In the genomic region with DNA sequence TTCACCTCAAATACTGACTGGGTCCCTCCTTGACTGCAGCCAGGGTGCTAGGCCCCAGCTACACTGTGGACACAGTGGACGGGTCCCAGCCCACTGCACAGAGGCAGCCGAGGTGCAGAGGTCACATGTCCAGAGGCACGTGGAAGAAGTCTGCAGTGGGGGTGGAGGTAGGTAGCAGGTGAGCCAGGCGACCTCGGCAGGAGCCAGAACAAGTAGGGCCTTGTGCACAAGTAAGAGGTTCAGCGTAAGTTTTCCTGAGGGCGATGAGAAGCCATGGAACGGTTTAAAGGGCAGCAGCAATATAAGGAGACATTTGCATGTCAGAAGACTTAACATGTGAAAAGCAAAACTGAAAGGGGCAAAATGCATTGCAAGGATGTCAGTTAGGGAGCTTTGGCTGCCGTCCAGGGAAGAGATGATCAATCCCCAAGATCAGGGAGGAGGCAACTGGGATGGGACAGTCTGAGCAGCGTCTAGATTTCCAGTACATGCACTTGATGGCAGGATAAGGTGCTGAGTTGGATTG, we compare ENCODE assay signal across 1 cellular context.
TF ChIP-seq lines count a peak whose summit lies in the region.

No MANE protein-coding gene starts in this region.

TF ChIP-seq in HepG2, 621 proteins besides CTCF, POLR2A, EP300 and RAD21 (continued from another document and continues in another):
- TF ChIP-seq, protein P1, sequence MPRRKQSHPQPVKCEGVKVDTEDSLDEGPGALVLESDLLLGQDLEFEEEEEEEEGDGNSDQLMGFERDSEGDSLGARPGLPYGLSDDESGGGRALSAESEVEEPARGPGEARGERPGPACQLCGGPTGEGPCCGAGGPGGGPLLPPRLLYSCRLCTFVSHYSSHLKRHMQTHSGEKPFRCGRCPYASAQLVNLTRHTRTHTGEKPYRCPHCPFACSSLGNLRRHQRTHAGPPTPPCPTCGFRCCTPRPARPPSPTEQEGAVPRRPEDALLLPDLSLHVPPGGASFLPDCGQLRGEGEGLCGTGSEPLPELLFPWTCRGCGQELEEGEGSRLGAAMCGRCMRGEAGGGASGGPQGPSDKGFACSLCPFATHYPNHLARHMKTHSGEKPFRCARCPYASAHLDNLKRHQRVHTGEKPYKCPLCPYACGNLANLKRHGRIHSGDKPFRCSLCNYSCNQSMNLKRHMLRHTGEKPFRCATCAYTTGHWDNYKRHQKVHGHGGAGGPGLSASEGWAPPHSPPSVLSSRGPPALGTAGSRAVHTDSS (CRISPR knock-in tag; conservative IDR thresholded peaks at IDR 0.05): no peak
- TF ChIP-seq RELA (CRISPR knock-in tag; IDR thresholded peaks at IDR 0.05) (no peak), SP1 (IDR thresholded peaks at IDR 0.05) (no peak), SP1 (CRISPR knock-in tag; IDR thresholded peaks at IDR 0.05) (no peak), NFATC3 (CRISPR knock-in tag; IDR thresholded peaks at IDR 0.05) (no peak), FOXC1 (CRISPR knock-in tag; IDR thresholded peaks at IDR 0.05; ENCODE audit: borderline replicate concordance) (no peak), SRF (IDR thresholded peaks at IDR 0.05; ENCODE audit: low read depth, low read length) (no peak), ZSCAN21 (CRISPR knock-in tag; IDR thresholded peaks at IDR 0.05; ENCODE audit: borderline replicate concordance) (0 out of 2 replicates have a peak, but pooled peaks have one; percentile 47), ZNF841 (CRISPR knock-in tag; IDR thresholded peaks at IDR 0.05; ENCODE audit: borderline replicate concordance) (no peak), ZNF382 (CRISPR knock-in tag; IDR thresholded peaks at IDR 0.05; ENCODE audit: borderline replicate concordance) (no peak), JARID2 (CRISPR knock-in tag; IDR thresholded peaks at IDR 0.05; ENCODE audit: insufficient replicate concordance) (no peak), RFXAP (CRISPR knock-in tag; IDR thresholded peaks at IDR 0.05; ENCODE audit: borderline replicate concordance) (no peak), SRSF1 (optimal IDR thresholded peaks at IDR 0.05; ENCODE audit: low read depth, low read length) (no peak), RXRB (CRISPR knock-in tag; IDR thresholded peaks at IDR 0.05; ENCODE audit: borderline replicate concordance) (peak; percentile 32; the same call in 1 of the 2 replicates), MED8 (CRISPR knock-in tag; IDR thresholded peaks at IDR 0.05; ENCODE audit: insufficient replicate concordance) (no peak), ZNF709 (CRISPR knock-in tag; IDR thresholded peaks at IDR 0.05) (no peak; the same call in 1 of the 2 replicates), ZNF337 (CRISPR knock-in tag; IDR thresholded peaks at IDR 0.05; ENCODE audit: borderline replicate concordance, low read depth) (no peak), ZSCAN31 (CRISPR knock-in tag; IDR thresholded peaks at IDR 0.05; ENCODE audit: low read depth) (no peak), ZNF776 (CRISPR knock-in tag; IDR thresholded peaks at IDR 0.05) (no peak), KAT7 (CRISPR knock-in tag; IDR thresholded peaks at IDR 0.05; ENCODE audit: borderline replicate concordance) (no peak), RXRA (CRISPR knock-in tag; IDR thresholded peaks at IDR 0.05) (no peak), ZNF343 (CRISPR knock-in tag; IDR thresholded peaks at IDR 0.05) (no peak), SOX6 (IDR thresholded peaks at IDR 0.05) (no peak), SOX6 (CRISPR knock-in tag; IDR thresholded peaks at IDR 0.05) (peak; percentile 59; the same call in 1 of the 2 replicates), NPAS2 (CRISPR knock-in tag; IDR thresholded peaks at IDR 0.05; ENCODE audit: borderline replicate concordance) (no peak), ZNF335 (CRISPR knock-in tag; IDR thresholded peaks at IDR 0.05) (no peak), MYC (CRISPR knock-in tag; IDR thresholded peaks at IDR 0.05; ENCODE audit: borderline replicate concordance) (peak; percentile 59; the same call in 1 of the 2 replicates), FLYWCH1 (CRISPR knock-in tag; IDR thresholded peaks at IDR 0.05) (no peak), ARNT (IDR thresholded peaks at IDR 0.05) (no peak), YY1 (IDR thresholded peaks at IDR 0.05; ENCODE audit: insufficient read depth, insufficient replicate concordance, low read depth, low read length) (no peak)
- TF ChIP-seq, protein P2, sequence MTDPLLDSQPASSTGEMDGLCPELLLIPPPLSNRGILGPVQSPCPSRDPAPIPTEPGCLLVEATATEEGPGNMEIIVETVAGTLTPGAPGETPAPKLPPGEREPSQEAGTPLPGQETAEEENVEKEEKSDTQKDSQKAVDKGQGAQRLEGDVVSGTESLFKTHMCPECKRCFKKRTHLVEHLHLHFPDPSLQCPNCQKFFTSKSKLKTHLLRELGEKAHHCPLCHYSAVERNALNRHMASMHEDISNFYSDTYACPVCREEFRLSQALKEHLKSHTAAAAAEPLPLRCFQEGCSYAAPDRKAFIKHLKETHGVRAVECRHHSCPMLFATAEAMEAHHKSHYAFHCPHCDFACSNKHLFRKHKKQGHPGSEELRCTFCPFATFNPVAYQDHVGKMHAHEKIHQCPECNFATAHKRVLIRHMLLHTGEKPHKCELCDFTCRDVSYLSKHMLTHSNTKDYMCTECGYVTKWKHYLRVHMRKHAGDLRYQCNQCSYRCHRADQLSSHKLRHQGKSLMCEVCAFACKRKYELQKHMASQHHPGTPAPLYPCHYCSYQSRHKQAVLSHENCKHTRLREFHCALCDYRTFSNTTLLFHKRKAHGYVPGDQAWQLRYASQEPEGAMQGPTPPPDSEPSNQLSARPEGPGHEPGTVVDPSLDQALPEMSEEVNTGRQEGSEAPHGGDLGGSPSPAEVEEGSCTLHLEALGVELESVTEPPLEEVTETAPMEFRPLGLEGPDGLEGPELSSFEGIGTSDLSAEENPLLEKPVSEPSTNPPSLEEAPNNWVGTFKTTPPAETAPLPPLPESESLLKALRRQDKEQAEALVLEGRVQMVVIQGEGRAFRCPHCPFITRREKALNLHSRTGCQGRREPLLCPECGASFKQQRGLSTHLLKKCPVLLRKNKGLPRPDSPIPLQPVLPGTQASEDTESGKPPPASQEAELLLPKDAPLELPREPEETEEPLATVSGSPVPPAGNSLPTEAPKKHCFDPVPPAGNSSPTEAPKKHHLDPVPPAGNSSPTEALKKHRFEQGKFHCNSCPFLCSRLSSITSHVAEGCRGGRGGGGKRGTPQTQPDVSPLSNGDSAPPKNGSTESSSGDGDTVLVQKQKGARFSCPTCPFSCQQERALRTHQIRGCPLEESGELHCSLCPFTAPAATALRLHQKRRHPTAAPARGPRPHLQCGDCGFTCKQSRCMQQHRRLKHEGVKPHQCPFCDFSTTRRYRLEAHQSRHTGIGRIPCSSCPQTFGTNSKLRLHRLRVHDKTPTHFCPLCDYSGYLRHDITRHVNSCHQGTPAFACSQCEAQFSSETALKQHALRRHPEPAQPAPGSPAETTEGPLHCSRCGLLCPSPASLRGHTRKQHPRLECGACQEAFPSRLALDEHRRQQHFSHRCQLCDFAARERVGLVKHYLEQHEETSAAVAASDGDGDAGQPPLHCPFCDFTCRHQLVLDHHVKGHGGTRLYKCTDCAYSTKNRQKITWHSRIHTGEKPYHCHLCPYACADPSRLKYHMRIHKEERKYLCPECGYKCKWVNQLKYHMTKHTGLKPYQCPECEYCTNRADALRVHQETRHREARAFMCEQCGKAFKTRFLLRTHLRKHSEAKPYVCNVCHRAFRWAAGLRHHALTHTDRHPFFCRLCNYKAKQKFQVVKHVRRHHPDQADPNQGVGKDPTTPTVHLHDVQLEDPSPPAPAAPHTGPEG (CRISPR knock-in tag; IDR thresholded peaks at IDR 0.05): no peak
- TF ChIP-seq, protein P3, sequence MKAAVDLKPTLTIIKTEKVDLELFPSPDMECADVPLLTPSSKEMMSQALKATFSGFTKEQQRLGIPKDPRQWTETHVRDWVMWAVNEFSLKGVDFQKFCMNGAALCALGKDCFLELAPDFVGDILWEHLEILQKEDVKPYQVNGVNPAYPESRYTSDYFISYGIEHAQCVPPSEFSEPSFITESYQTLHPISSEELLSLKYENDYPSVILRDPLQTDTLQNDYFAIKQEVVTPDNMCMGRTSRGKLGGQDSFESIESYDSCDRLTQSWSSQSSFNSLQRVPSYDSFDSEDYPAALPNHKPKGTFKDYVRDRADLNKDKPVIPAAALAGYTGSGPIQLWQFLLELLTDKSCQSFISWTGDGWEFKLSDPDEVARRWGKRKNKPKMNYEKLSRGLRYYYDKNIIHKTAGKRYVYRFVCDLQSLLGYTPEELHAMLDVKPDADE (CRISPR knock-in tag; IDR thresholded peaks at IDR 0.05): no peak
- TF ChIP-seq, protein P4, sequence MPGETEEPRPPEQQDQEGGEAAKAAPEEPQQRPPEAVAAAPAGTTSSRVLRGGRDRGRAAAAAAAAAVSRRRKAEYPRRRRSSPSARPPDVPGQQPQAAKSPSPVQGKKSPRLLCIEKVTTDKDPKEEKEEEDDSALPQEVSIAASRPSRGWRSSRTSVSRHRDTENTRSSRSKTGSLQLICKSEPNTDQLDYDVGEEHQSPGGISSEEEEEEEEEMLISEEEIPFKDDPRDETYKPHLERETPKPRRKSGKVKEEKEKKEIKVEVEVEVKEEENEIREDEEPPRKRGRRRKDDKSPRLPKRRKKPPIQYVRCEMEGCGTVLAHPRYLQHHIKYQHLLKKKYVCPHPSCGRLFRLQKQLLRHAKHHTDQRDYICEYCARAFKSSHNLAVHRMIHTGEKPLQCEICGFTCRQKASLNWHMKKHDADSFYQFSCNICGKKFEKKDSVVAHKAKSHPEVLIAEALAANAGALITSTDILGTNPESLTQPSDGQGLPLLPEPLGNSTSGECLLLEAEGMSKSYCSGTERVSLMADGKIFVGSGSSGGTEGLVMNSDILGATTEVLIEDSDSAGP (CRISPR knock-in tag; IDR thresholded peaks at IDR 0.05; ENCODE audit: borderline replicate concordance): no peak
- TF ChIP-seq, protein P5, sequence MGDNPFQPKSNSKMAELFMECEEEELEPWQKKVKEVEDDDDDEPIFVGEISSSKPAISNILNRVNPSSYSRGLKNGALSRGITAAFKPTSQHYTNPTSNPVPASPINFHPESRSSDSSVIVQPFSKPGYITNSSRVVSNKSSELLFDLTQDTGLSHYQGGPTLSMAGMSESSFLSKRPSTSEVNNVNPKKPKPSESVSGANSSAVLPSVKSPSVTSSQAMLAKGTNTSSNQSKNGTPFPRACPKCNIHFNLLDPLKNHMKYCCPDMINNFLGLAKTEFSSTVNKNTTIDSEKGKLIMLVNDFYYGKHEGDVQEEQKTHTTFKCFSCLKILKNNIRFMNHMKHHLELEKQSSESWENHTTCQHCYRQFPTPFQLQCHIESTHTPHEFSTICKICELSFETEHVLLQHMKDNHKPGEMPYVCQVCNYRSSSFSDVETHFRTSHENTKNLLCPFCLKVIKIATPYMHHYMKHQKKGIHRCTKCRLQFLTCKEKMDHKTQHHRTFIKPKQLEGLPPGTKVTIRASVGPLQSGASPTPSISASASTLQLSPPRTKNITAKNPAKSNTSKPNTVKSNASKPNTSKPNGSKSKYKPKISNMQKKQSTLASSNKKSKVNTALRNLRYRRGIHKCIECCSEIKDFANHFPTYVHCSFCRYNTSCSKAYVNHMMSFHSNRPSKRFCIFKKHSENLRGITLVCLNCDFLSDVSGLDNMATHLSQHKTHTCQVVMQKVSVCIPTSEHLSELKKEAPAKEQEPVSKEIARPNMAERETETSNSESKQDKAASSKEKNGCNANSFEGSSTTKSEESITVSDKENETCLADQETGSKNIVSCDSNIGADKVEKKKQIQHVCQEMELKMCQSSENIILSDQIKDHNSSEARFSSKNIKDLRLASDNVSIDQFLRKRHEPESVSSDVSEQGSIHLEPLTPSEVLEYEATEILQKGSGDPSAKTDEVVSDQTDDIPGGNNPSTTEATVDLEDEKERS (CRISPR knock-in tag; IDR thresholded peaks at IDR 0.05): no peak
- TF ChIP-seq, protein P6, sequence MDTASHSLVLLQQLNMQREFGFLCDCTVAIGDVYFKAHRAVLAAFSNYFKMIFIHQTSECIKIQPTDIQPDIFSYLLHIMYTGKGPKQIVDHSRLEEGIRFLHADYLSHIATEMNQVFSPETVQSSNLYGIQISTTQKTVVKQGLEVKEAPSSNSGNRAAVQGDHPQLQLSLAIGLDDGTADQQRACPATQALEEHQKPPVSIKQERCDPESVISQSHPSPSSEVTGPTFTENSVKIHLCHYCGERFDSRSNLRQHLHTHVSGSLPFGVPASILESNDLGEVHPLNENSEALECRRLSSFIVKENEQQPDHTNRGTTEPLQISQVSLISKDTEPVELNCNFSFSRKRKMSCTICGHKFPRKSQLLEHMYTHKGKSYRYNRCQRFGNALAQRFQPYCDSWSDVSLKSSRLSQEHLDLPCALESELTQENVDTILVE (CRISPR knock-in tag; IDR thresholded peaks at IDR 0.05): no peak
- TF ChIP-seq, protein P7, sequence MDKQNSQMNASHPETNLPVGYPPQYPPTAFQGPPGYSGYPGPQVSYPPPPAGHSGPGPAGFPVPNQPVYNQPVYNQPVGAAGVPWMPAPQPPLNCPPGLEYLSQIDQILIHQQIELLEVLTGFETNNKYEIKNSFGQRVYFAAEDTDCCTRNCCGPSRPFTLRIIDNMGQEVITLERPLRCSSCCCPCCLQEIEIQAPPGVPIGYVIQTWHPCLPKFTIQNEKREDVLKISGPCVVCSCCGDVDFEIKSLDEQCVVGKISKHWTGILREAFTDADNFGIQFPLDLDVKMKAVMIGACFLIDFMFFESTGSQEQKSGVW (CRISPR knock-in tag; IDR thresholded peaks at IDR 0.05; ENCODE audit: borderline replicate concordance): no peak
- TF ChIP-seq, protein P8, sequence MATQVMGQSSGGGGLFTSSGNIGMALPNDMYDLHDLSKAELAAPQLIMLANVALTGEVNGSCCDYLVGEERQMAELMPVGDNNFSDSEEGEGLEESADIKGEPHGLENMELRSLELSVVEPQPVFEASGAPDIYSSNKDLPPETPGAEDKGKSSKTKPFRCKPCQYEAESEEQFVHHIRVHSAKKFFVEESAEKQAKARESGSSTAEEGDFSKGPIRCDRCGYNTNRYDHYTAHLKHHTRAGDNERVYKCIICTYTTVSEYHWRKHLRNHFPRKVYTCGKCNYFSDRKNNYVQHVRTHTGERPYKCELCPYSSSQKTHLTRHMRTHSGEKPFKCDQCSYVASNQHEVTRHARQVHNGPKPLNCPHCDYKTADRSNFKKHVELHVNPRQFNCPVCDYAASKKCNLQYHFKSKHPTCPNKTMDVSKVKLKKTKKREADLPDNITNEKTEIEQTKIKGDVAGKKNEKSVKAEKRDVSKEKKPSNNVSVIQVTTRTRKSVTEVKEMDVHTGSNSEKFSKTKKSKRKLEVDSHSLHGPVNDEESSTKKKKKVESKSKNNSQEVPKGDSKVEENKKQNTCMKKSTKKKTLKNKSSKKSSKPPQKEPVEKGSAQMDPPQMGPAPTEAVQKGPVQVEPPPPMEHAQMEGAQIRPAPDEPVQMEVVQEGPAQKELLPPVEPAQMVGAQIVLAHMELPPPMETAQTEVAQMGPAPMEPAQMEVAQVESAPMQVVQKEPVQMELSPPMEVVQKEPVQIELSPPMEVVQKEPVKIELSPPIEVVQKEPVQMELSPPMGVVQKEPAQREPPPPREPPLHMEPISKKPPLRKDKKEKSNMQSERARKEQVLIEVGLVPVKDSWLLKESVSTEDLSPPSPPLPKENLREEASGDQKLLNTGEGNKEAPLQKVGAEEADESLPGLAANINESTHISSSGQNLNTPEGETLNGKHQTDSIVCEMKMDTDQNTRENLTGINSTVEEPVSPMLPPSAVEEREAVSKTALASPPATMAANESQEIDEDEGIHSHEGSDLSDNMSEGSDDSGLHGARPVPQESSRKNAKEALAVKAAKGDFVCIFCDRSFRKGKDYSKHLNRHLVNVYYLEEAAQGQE (IDR thresholded peaks at IDR 0.05; ENCODE audit: borderline replicate concordance in 1 of 2, low read depth in 1 of 2, low read length in 2 of 2): no peak
